In genomic region chr7:100217934-100218333, GRCh38 we compare ENCODE assay signal across 6 cellular contexts. TPM values are rescaled to one million over a fixed set of nuclear protein-coding genes. Genes with fewer than 3 reads are reported as not detected.
DNase-seq lines count a peak whose midpoint lies in the region; ATAC-seq and TF ChIP-seq lines count a peak whose summit lies in the region.
"Not testable (repeated sequence)": the region's sequence is repeated elsewhere in the genome, so short reads cannot be mapped to it uniquely, and the experiment has no call there.

No MANE protein-coding gene starts in this region.

- DNase-seq in NCI-H1694 (lab: John Stamatoyannopoulos, UW) (peak; percentile 71), aorta (peak; percentile 91 to 95)
- DNase-seq in activated CD4-positive, CD25-positive, alpha-beta regulatory T cell treated with anti-CD3 and anti-CD28 coated beads, Interleukin-2, amount 50 U/mL, for 72 hours, result peak; percentile 82

- not testable (repeated sequence) for H3K4me1 Mint-ChIP-seq in dendritic cell treated with granulocyte-macrophage colony-stimulating factor and Interleukin-4, amounts not matched to agents 40 ng/mL and 50 ng/mL, for 4 days (ENCODE audit: low read depth)

- not testable (repeated sequence) for H3K27me3 ChIP-seq in neutrophil; aorta (ENCODE audit: control insufficient read depth in 1 of 2, insufficient read depth in 2 of 2, low read length in 1 of 2)

- H3K4me1 ChIP-seq in neutrophil (ENCODE audit: control insufficient read depth in 1 of 2, insufficient read depth in 1 of 2, low read depth in 1 of 2, low read length in 1 of 2); aorta (ENCODE audit: control insufficient read depth in 1 of 2, insufficient read depth in 2 of 2, low read length in 2 of 2): not testable (repeated sequence)

- peaks cover 29% of the 10 kb centered on the region for H3K36me3 Mint-ChIP-seq in dendritic cell treated with granulocyte-macrophage colony-stimulating factor and Interleukin-4, amounts not matched to agents 40 ng/mL and 50 ng/mL, for 4 days (ENCODE audit: low read depth)

- WGBS in aorta, 2 donors, result 0% methylated on average over 2 of the region's 5 CpGs; no CpG with 5 or more reads in 1 of the 2 donors

- peak overlapping the region; percentile 8 for H3K27ac Mint-ChIP-seq in dendritic cell treated with granulocyte-macrophage colony-stimulating factor and Interleukin-4, amounts not matched to agents 40 ng/mL and 50 ng/mL, for 4 days

- peak; percentile 68 for TF ChIP-seq CTCF in neutrophil (IDR thresholded peaks at IDR 0.05)

- not testable (repeated sequence) for H3K9me3 ChIP-seq in neutrophil; aorta (ENCODE audit: control insufficient read depth, low read length)

- not testable (repeated sequence) for H3K4me3 Mint-ChIP-seq in dendritic cell treated with granulocyte-macrophage colony-stimulating factor and Interleukin-4, amounts not matched to agents 40 ng/mL and 50 ng/mL, for 4 days

- ATAC-seq in GM19463 (IDR thresholded peaks at IDR 0.05; ENCODE audit: unreplicated experiment), result peak; percentile 20
- not testable (repeated sequence) for ATAC-seq in aorta (ENCODE audit: low FRiP score)

- not testable (repeated sequence) for H3K9me3 Mint-ChIP-seq in dendritic cell treated with granulocyte-macrophage colony-stimulating factor and Interleukin-4, amounts not matched to agents 40 ng/mL and 50 ng/mL, for 4 days

- not testable (repeated sequence) for H3K27me3 Mint-ChIP-seq in dendritic cell treated with granulocyte-macrophage colony-stimulating factor and Interleukin-4, amounts not matched to agents 40 ng/mL and 50 ng/mL, for 4 days

- H3K27ac ChIP-seq in neutrophil; aorta (ENCODE audit: low read depth in 1 of 2, low read length in 2 of 2): not testable (repeated sequence)

- H3K36me3 ChIP-seq in neutrophil, result peaks cover 38% of the 10 kb centered on the region
- not testable (repeated sequence) for H3K36me3 ChIP-seq in aorta (ENCODE audit: control insufficient read depth in 1 of 2, insufficient read depth in 2 of 2, low read length in 1 of 2)

- intact Hi-C loops in dendritic cell treated with granulocyte-macrophage colony-stimulating factor and Interleukin-4, amounts not matched to agents 40 ng/mL and 50 ng/mL, for 4 days (cut with micrococcal nuclease), result loop anchor here (1.0 kb wide), 1 partner anchor 85 kb away; no protein-coding TSS in a partner anchor
- intact Hi-C loops in aorta (cut with DNase I), result loop anchor here (2.0 to 10.0 kb wide), 3 partner anchors 83 to 223 kb away; no protein-coding TSS in a partner anchor

- not testable (repeated sequence) for H3K4me3 ChIP-seq in neutrophil (ENCODE audit: low read depth in 1 of 2, low read length in 1 of 2); aorta (ENCODE audit: low read length in 2 of 2)

RNA-seq across cellular contexts. Expression of gene PVRIG, which starts 1.8 kb away (rescaled TPM):
- 1 to 10 TPM in 1 of 2 donors, under 1 TPM in 1; 0.23 to 2.1 TPM for total RNA-seq in aorta
- under 1 TPM in 1 of 2 donors, not detected in 1; 0.25 TPM for polyA plus RNA-seq in aorta

RNA-seq across cellular contexts. Expression of gene STAG3, which starts 40.2 kb away (rescaled TPM):
- total RNA-seq in aorta, result 1 to 10 TPM in 1 of 2 donors, under 1 TPM in 1; 0.96 to 1.5 TPM
- 1 to 10 TPM in 1 of 2 donors, under 1 TPM in 1; 0.13 to 1.7 TPM for polyA plus RNA-seq in aorta

RNA-seq across cellular contexts. Expression of gene GPC2, which starts 40.8 kb away (rescaled TPM):
- total RNA-seq in aorta, result 1 to 10 TPM in 1 of 2 donors, under 1 TPM in 1; 0.78 to 3.7 TPM
- 1 to 10 TPM in 1 of 2 donors, under 1 TPM in 1; 0.63 to 1.2 TPM for polyA plus RNA-seq in aorta

RNA-seq across cellular contexts. Expression of gene GAL3ST4, which starts 49.5 kb away (rescaled TPM):
- total RNA-seq in aorta, result 10 to 100 TPM in 1 of 2 donors, 1 to 10 TPM in 1; 4.4 to 14.9 TPM
- polyA plus RNA-seq in aorta, result 10 to 100 TPM in 1 of 2 donors, 1 to 10 TPM in 1; 5.8 to 12.5 TPM

RNA-seq across cellular contexts. Expression of gene TRAPPC14, which starts 59.4 kb away (rescaled TPM):
- 10 to 100 TPM; 16.5 to 17.4 TPM for total RNA-seq in aorta
- polyA plus RNA-seq in aorta, result 10 to 100 TPM in 1 of 2 donors, 1 to 10 TPM in 1; 3.6 to 28.2 TPM
